8 cellular contexts compared by ENCODE assay signal in genomic region chr5:14364576-14365472, GRCh38.
DNase-seq lines count a peak whose midpoint lies in the region; ATAC-seq, FAIRE-seq and TF ChIP-seq lines count a peak whose summit lies in the region.

No MANE protein-coding gene starts in this region.

- intact Hi-C loops in left lung (cut with DNase I) (no loop called here), dorsolateral prefrontal cortex (cut with DNase I) (loop anchor here (5.0 to 10.0 kb wide), 3 partner anchors 282 to 650 kb away; no protein-coding TSS in a partner anchor)

- TF ChIP-seq CTCF in D721Med (IDR thresholded peaks at IDR 0.05; ENCODE audit: insufficient read depth, missing control alignments) (peak; percentile 52), left lung (IDR thresholded peaks at IDR 0.05) (peak; percentile 21 to 29), dorsolateral prefrontal cortex (IDR thresholded peaks at IDR 0.05 in 54 of 56, conservative IDR thresholded peaks at IDR 0.05 in 2 of 56; ENCODE audit: low read depth in 1 of 56, partially characterized antibody in 56 of 56) (peak in 24 of 56 donors; percentile 1 to 51 (median 24))

- DNase-seq in D721Med (ENCODE audit: insufficient read length, low spot score) (no peak), left lung (no peak), Kasumi-1 (lab: John Stamatoyannopoulos, UW) (no peak), AG20443 (ENCODE audit: low spot score) (no peak), dorsolateral prefrontal cortex (no peak)
- peak; percentile 7 for DNase-seq in Jurkat, Clone E6-1 (ENCODE audit: low read depth, low spot score)

- peaks cover 0 to 89% of the 10 kb centered on the region in 2 donors for H3K36me3 ChIP-seq in left lung

- peaks cover 6% of the 10 kb centered on the region for H3K36me3 Mint-ChIP-seq in activated T-helper 17 cell treated with anti-CD3 and anti-CD28 coated beads, Interleukin-2, amount 50 U/mL, for 72 hours (ENCODE audit: low read depth)

- ATAC-seq in activated T-helper 17 cell treated with anti-CD3 and anti-CD28 coated beads, Interleukin-2, amount 50 U/mL, for 72 hours (replicated peaks), result peak; percentile 32
- peak; percentile 55 for ATAC-seq in left lung
- ATAC-seq in activated CD4-positive, CD25-positive, alpha-beta regulatory T cell treated with anti-CD3 and anti-CD28 coated beads, Interleukin-2, amount 50 U/mL, for 24 hours, result no peak

- H3K4me3 Mint-ChIP-seq in activated T-helper 17 cell treated with anti-CD3 and anti-CD28 coated beads, Interleukin-2, amount 50 U/mL, for 72 hours, result peak overlapping the region; percentile 6

- H3K27ac ChIP-seq in left lung (no peak overlapping the region), dorsolateral prefrontal cortex (peak overlapping the region in 5 of 59 donors; percentile 2 to 57 (median 11))

- peak overlapping the region; percentile 10 for H3K27ac Mint-ChIP-seq in activated T-helper 17 cell treated with anti-CD3 and anti-CD28 coated beads, Interleukin-2, amount 50 U/mL, for 72 hours

- H3K4me1 Mint-ChIP-seq in activated T-helper 17 cell treated with anti-CD3 and anti-CD28 coated beads, Interleukin-2, amount 50 U/mL, for 72 hours, result peaks cover 18% of the 10 kb centered on the region

- H3K9me3 ChIP-seq in left lung, result no peaks in the 10 kb centered on the region

- H3K27me3 ChIP-seq in left lung (no peaks in the 10 kb centered on the region), dorsolateral prefrontal cortex (no peaks in the 10 kb centered on the region)

- no peak for FAIRE-seq in D721Med (lab: Jason Lieb, UNC)

- no peaks in the 10 kb centered on the region for H3K27me3 Mint-ChIP-seq in activated T-helper 17 cell treated with anti-CD3 and anti-CD28 coated beads, Interleukin-2, amount 50 U/mL, for 72 hours

- no peaks in the 10 kb centered on the region for H3K4me1 ChIP-seq in left lung

- no peaks in the 10 kb centered on the region for H3K9me3 Mint-ChIP-seq in activated T-helper 17 cell treated with anti-CD3 and anti-CD28 coated beads, Interleukin-2, amount 50 U/mL, for 72 hours

- no peak overlapping the region for H3K4me3 ChIP-seq in Jurkat, Clone E6-1 (ENCODE audit: low read length)
- H3K4me3 ChIP-seq in left lung, result no peak overlapping the region
- no peak overlapping the region for H3K4me3 ChIP-seq in dorsolateral prefrontal cortex

Comparison
In these comparisons a context has a peak if more than half of its experiments do, and no peak if none do; other contexts are left out.
1. ATAC-seq: peak in activated T-helper 17 cell treated with anti-CD3 and anti-CD28 coated beads, Interleukin-2, amount 50 U/mL, for 72 hours (single experiment) and left lung (single experiment); none in activated CD4-positive, CD25-positive, alpha-beta regulatory T cell treated with anti-CD3 and anti-CD28 coated beads, Interleukin-2, amount 50 U/mL, for 24 hours (0 of 2).
2. intact Hi-C loops: an anchor here in dorsolateral prefrontal cortex (5.0 to 10.0 kb wide); none called in left lung.